ENCODE assay signal across 24 cellular contexts in the genomic region with DNA sequence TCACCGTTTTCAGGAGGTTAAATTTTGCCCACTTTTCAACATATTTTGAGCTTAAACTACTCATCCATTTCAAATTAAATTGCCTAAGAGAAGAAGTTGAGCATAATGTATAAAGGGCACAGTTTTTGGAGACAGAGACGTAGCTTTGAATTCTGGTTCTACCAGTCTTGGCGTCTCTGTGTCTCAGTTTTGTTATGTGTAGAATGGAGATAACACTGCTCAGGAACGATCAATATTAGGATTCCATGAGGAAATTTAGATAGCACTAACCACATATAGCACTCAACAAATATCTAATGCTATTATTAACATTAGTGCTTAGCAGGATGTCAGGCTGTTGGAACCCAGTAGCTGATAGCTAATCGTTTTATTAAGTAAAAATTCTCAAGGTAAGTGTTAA. TPM values are rescaled to one million over a fixed set of nuclear protein-coding genes. Genes with fewer than 3 reads are reported as not detected.
A peak's percentile ranks its signal among the peaks of the same experiment; 100 is the strongest.
DNase-seq lines count a peak whose midpoint lies in the region; ATAC-seq, FAIRE-seq and TF ChIP-seq lines count a peak whose summit lies in the region.
"Had no signal": no experiment of that assay in that cellular context is flagged by ENCODE, and none has a peak within 500 bp of the region (broad histone marks: within the 10 kb centered on the region; RNA-seq: fewer than 3 reads in every experiment).

No MANE protein-coding gene starts in this region.

- H3K27ac ChIP-seq in body of pancreas (no peak overlapping the region), pancreas (no peak overlapping the region), small intestine (ENCODE audit: low read depth in 1 of 2, low read length in 1 of 2) (no peak overlapping the region)
- H3K27ac ChIP-seq: BLaER1 treated with 17β-estradiol and CSF1 and Interleukin-3, amounts not matched to agents 10 nM and 100 nM; GM23248 had no signal

- H3K27me3 ChIP-seq in body of pancreas (no peaks in the 10 kb centered on the region), pancreas (no peaks in the 10 kb centered on the region), small intestine (ENCODE audit: control insufficient read depth in 2 of 2, insufficient read depth in 2 of 2, low read length in 2 of 2) (no peaks in the 10 kb centered on the region)
- H3K27me3 ChIP-seq: BE2C; BLaER1 treated with 17β-estradiol and CSF1 and Interleukin-3, amounts not matched to agents 10 nM and 100 nM had no signal

- ATAC-seq in body of pancreas (peak; percentile 66), pancreas (peak; percentile 48 to 83 (median 71))
- ATAC-seq: GM12878 had no signal

- no peak for DNase-seq in body of pancreas
- DNase-seq in pancreas = no peak
- peak; percentile 46 for DNase-seq in small intestine
- DNase-seq in AG08396 (ENCODE audit: low spot score) = no peak
- no peak for DNase-seq in mesenteric fat pad (ENCODE audit: low spot score)
- DNase-seq in iPS-NIHi11 (ENCODE audit: low spot score) = no peak
- no peak for DNase-seq in GM20000 (ENCODE audit: low spot score)
- DNase-seq: AML-193; BE2C; CD4-positive, alpha-beta T cell; CD8-positive, alpha-beta memory T cell; DMS 273 treated with DMSO at 0.1 percent for 48 hours; DMS79; EL; GDM1; GM23248; H7; HCEC 1CT had no signal

- TF ChIP-seq POLR2A in body of pancreas (IDR thresholded peaks at IDR 0.05) = no peak

- H3K4me3 ChIP-seq in body of pancreas (no peak overlapping the region), pancreas (no peak overlapping the region), small intestine (ENCODE audit: low read depth in 1 of 2, low read length in 2 of 2) (no peak overlapping the region)
- H3K4me3 ChIP-seq: BLaER1 treated with 17β-estradiol and CSF1 and Interleukin-3, amounts not matched to agents 10 nM and 100 nM; GM12878; GM23248 had no signal

- no peaks in the 10 kb centered on the region for H3K9me3 ChIP-seq in body of pancreas
- H3K9me3 ChIP-seq in pancreas = no peaks in the 10 kb centered on the region
- H3K9me3 ChIP-seq in small intestine (ENCODE audit: control insufficient read depth, low read depth) = no peaks in the 10 kb centered on the region
- H3K9me3 ChIP-seq: BE2C; BLaER1 treated with 17β-estradiol and CSF1 and Interleukin-3, amounts not matched to agents 10 nM and 100 nM had no signal

- WGBS in body of pancreas, 2 donors = 13 to 20% methylated on average over 5 of the region's 5 CpGs
- WGBS in pancreas, 2 donors = 18% methylated on average over 5 of the region's 5 CpGs
- WGBS in small intestine, 3 donors = 18 to 53% (median 35%) methylated on average over 5 of the region's 5 CpGs

- TF ChIP-seq CTCF in body of pancreas (IDR thresholded peaks at IDR 0.05) = no peak
- no peak for TF ChIP-seq CTCF in pancreas (IDR thresholded peaks at IDR 0.05)
- no peak for TF ChIP-seq CTCF in GM20000 (IDR thresholded peaks at IDR 0.05; ENCODE audit: extremely low read depth, missing control alignments)

- FAIRE-seq in pancreas (lab: Jason Lieb, UNC) = no peak
- no peak for FAIRE-seq in small intestine (lab: Jason Lieb, UNC)
- FAIRE-seq: A204.1, D721Med, GM12878, GM18507, H1 had no signal

- intact Hi-C loops in body of pancreas (cut with DNase I) = no loop called here
- intact Hi-C loops in pancreas (cut with DNase I) = no loop called here

- no peaks in the 10 kb centered on the region for H3K36me3 ChIP-seq in body of pancreas (replicated peaks in 1 of 2; ENCODE audit: insufficient read depth in 1 of 2, low read depth in 2 of 2)
- no peaks in the 10 kb centered on the region for H3K36me3 ChIP-seq in pancreas
- H3K36me3 ChIP-seq in small intestine (ENCODE audit: control insufficient read depth in 2 of 2, insufficient read depth in 2 of 2, low read length in 2 of 2) = no peaks in the 10 kb centered on the region
- H3K36me3 ChIP-seq: BE2C; BLaER1 treated with 17β-estradiol and CSF1 and Interleukin-3, amounts not matched to agents 10 nM and 100 nM had no signal

- H3K4me1 ChIP-seq in body of pancreas (peaks cover 13% of the 10 kb centered on the region), pancreas (peaks cover 0 to 5% (median 3%) of the 10 kb centered on the region in 3 donors), small intestine (ENCODE audit: control insufficient read depth in 2 of 2, insufficient read depth in 1 of 2, low read depth in 1 of 2, low read length in 1 of 2) (no peaks in the 10 kb centered on the region)
- H3K4me1 ChIP-seq: BE2C; BLaER1 treated with 17β-estradiol and CSF1 and Interleukin-3, amounts not matched to agents 10 nM and 100 nM had no signal

RNA-seq across cellular contexts. Expression of a gene that starts 40.4 kb away (rescaled TPM):
- total RNA-seq in body of pancreas (100 to 1,000 TPM in 1 of 2 donors, 10 to 100 TPM in 1; 41.8 to 114 TPM), pancreas (10 to 100 TPM; 18.8 to 36.4 (median 24.9) TPM), mesenteric fat pad (26.6 TPM)
- polyA plus RNA-seq in pancreas (10 to 100 TPM; 15.4 to 20.1 TPM), small intestine (10 to 100 TPM; 25.9 to 36.9 (median 27.8) TPM)
- polyA plus RNA-seq: H1 had no signal
